10 cellular contexts compared by ENCODE assay signal in genomic region chr18:46411862-46412690, GRCh38.
DNase-seq lines count a peak whose midpoint lies in the region; ATAC-seq and TF ChIP-seq lines count a peak whose summit lies in the region.
"Had no signal": no experiment of that assay in that cellular context is flagged by ENCODE, and none has a peak within 500 bp of the region (broad histone marks: within the 10 kb centered on the region; RNA-seq: fewer than 3 reads in every experiment).

No MANE protein-coding gene starts in this region.

- no peak for TF ChIP-seq CTCF in lung (IDR thresholded peaks at IDR 0.05; ENCODE audit: control extremely low read depth, extremely low read depth)

- no peaks in the 10 kb centered on the region for H3K36me3 ChIP-seq in lung (ENCODE audit: control insufficient read depth in 2 of 2, insufficient read depth in 2 of 2, low read length in 2 of 2)

- no peaks in the 10 kb centered on the region for H3K9me3 ChIP-seq in lung (ENCODE audit: control insufficient read depth in 2 of 2, insufficient read depth in 1 of 2, low read length in 1 of 2)

- WGBS in lung, 2 donors, result 56 to 64% methylated on average over 6 of the region's 6 CpGs

- no peak overlapping the region for H3K4me3 ChIP-seq in lung

- DNase-seq in A172 (ENCODE audit: low spot score) (peak; percentile 61), NCI-H146 treated with DMSO at 0.1 percent for 48 hours (lab: John Stamatoyannopoulos, UW; ENCODE audit: unreplicated experiment) (peak; percentile 46), brain pericyte (ENCODE audit: low read depth, low spot score) (peak; percentile 88), lung (ENCODE audit: low spot score) (no peak), NAMALWA (ENCODE audit: low spot score) (no peak)
- DNase-seq in stimulated activated naive CD4-positive, alpha-beta T cell treated with Interleukin-2 at 50 U/mL for 16 hours (lab: John Stamatoyannopoulos, UW), result no peak
- DNase-seq: activated CD4-positive, alpha-beta T cell treated with anti-CD3 and anti-CD28 coated beads, Interleukin-2, amount 50 U/mL, for 4 hours; stimulated activated CD4-positive, alpha-beta T cell treated with anti-CD3 and anti-CD28 coated beads, Interleukin-4, amount 100 ng/mL, for 24 hours had no signal

- peaks cover 20 to 21% of the 10 kb centered on the region in 2 donors for H3K4me1 ChIP-seq in lung (ENCODE audit: control insufficient read depth in 2 of 2, insufficient read depth in 2 of 2, low read length in 2 of 2)

- ATAC-seq in lung (ENCODE audit: insufficient read depth, low FRiP score) (peak; percentile 27), HG03521 (IDR thresholded peaks at IDR 0.05; ENCODE audit: unreplicated experiment) (no peak), HG03280 (IDR thresholded peaks at IDR 0.05; ENCODE audit: unreplicated experiment) (no peak)

- H3K27me3 ChIP-seq in lung (ENCODE audit: control insufficient read depth, insufficient read depth), result no peaks in the 10 kb centered on the region

- H3K27ac ChIP-seq in lung (ENCODE audit: low read depth in 1 of 2, low read length in 1 of 2), result peak overlapping the region; percentile 11 to 90

Comparison
In these comparisons a context has a peak if more than half of its experiments do, and no peak if none do; other contexts are left out.
1. DNase-seq: peak in A172 (single experiment), NCI-H146 treated with DMSO at 0.1 percent for 48 hours (single experiment) and brain pericyte (single experiment); none in lung (single experiment), NAMALWA (single experiment) and stimulated activated naive CD4-positive, alpha-beta T cell treated with Interleukin-2 at 50 U/mL for 16 hours (single experiment).